1 cellular context compared by ENCODE assay signal in genomic region chr5:150809363-150809762, GRCh38.
TF ChIP-seq lines count a peak whose summit lies in the region.

No MANE protein-coding gene starts in this region.

TF ChIP-seq in SK-N-SH, 30 proteins besides CTCF, POLR2A, EP300 and RAD21:
- TF ChIP-seq FOXM1 (IDR thresholded peaks at IDR 0.05; ENCODE audit: low read depth) = no peak
